In genomic region chr7:24573008-24573553, GRCh38 we compare ENCODE assay signal across 1 cellular context.
A peak's percentile ranks its signal among the peaks of the same experiment; 100 is the strongest.
TF ChIP-seq lines count a peak whose summit lies in the region.

Gene PALS2 (plus strand): TSS chr7:24573452. CDS start chr7:24623668, 50,216 bp downstream.

TF ChIP-seq in GM12878, 131 proteins besides CTCF, POLR2A, EP300 and RAD21 (continued from another document):
- TF ChIP-seq PBX3 (IDR thresholded peaks at IDR 0.05; ENCODE audit: insufficient replicate concordance, low read depth, low read length) (peak; percentile 10), IKZF1 (conservative IDR thresholded peaks at IDR 0.05) (peak; percentile 24; the same call in 1 of the 2 replicates), NFXL1 (IDR thresholded peaks at IDR 0.05; ENCODE audit: borderline replicate concordance) (peak; percentile 99), E2F4 (IDR thresholded peaks at IDR 0.05; ENCODE audit: low read depth, low read length) (no peak), YY1 (IDR thresholded peaks at IDR 0.05; ENCODE audit: low read depth, low read length) (0 out of 2 replicates have a peak, but pooled peaks have one; percentile 13), DPF2 (IDR thresholded peaks at IDR 0.05) (0 out of 2 replicates have a peak, but pooled peaks have one; percentile 52), NR2F1 (conservative IDR thresholded peaks at IDR 0.05) (no peak), ZNF592 (IDR thresholded peaks at IDR 0.05) (no peak), BACH1 (IDR thresholded peaks at IDR 0.05; ENCODE audit: borderline replicate concordance) (peak; percentile 18; the same call in 1 of the 2 replicates), CHD2 (IDR thresholded peaks at IDR 0.05; ENCODE audit: borderline replicate concordance, low read depth, low read length) (0 out of 2 replicates have a peak, but pooled peaks have one; percentile 17), EGR1 (IDR thresholded peaks at IDR 0.05; ENCODE audit: borderline replicate concordance in 1 of 2, low read depth in 2 of 2, low read length in 2 of 2) (peak in 1 of 2 experiments; percentile 87; a peak in 2 of 3 replicates), IRF5 (IDR thresholded peaks at IDR 0.05; ENCODE audit: borderline replicate concordance) (no peak), GABPA (IDR thresholded peaks at IDR 0.05; ENCODE audit: low read depth) (no peak), PKNOX1 (IDR thresholded peaks at IDR 0.05) (peak; percentile 79; the same call in 1 of the 2 replicates), NR2C2 (IDR thresholded peaks at IDR 0.05; ENCODE audit: borderline replicate concordance, control insufficient read depth, insufficient read length, low read depth) (no peak), SKIL (IDR thresholded peaks at IDR 0.05; ENCODE audit: low read depth, poor library complexity, severe bottlenecking) (no peak), MYC (IDR thresholded peaks at IDR 0.05; ENCODE audit: insufficient read depth, insufficient read length, insufficient replicate concordance, low read length, severe bottlenecking) (no peak), TAF1 (IDR thresholded peaks at IDR 0.05; ENCODE audit: borderline replicate concordance, low read depth, low read length) (peak; percentile 27; the same call in 1 of the 2 replicates), FOS (IDR thresholded peaks at IDR 0.05; ENCODE audit: borderline replicate concordance, extremely low read depth, insufficient read length) (no peak), PML (IDR thresholded peaks at IDR 0.05; ENCODE audit: low read length) (no peak)
TF ChIP-seq in GM12878: peak in this region for 14.
